ENCODE assay signal across 8 cellular contexts in the genomic region with DNA sequence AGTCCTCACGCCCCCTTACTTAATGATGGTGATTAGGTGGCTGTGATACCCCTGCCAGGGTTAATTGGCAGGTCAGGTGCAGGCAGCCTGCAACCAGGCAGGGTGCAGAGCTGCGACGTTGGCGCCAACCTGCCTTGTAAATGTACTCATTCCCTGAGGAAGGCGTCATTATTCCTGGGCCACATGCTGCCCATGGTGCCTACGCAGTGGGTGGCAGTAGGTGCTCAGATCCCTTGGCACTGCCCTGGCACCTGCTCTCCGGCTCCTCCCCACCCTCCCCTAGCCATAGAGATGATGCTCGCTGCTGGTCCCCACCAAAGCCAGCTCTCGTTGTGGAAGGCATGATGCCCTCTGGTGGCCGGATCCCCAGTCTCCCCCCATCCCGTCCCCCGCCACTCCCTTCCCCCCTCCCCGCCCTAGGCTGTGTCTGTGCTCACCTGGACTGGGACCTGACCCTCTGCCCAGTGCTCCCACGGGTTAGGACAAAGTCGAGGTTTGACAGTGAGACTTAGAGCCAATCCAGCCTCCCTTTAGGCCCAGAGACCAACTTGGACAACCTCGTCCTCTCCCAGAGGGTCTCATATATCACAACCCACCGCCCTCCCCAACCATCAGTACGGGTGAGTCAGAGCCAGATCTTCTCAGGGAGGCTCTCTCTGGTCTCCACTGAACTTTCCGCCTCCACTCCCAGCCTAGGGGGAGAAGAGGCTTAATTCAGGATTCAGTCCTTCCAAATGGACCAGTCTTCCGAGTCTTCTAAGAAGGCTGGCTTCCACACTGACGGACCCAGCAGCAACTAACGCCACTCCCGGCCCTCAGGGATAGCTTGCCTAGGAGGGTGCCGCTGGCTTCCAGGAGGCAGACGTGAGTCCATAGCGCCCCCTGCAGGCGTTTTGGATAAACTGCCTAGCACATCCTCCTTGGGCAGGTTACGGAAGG. TPM values are rescaled to one million over a fixed set of nuclear protein-coding genes. Genes with fewer than 3 reads are reported as not detected.
DNase-seq lines count a peak whose midpoint lies in the region; ATAC-seq and TF ChIP-seq lines count a peak whose summit lies in the region.

No MANE protein-coding gene starts in this region.

- H3K9me2 ChIP-seq in SK-N-SH = no peaks in the 10 kb centered on the region

- peak; percentile 64 for ATAC-seq in omental fat pad (ENCODE audit: low FRiP score)

- H3K27ac ChIP-seq in SK-N-SH (ENCODE audit: low read depth in 2 of 2, low read length in 1 of 2) = peak overlapping the region in 1 of 2 experiments; percentile 2; a peak in 2 of 4 replicates

- TF ChIP-seq RAD21 in SK-N-SH (IDR thresholded peaks at IDR 0.05; ENCODE audit: low read length) = peak; percentile 95

- peak overlapping the region; percentile 73 for H2AFZ ChIP-seq in SK-N-SH (ENCODE audit: low read depth)

- peak overlapping the region; percentile 75 for H3K4me2 ChIP-seq in SK-N-SH

- no peak for TF ChIP-seq EP300 in SK-N-SH (IDR thresholded peaks at IDR 0.05; ENCODE audit: borderline replicate concordance in 1 of 2, low read depth in 1 of 2, low read length in 1 of 2)

- H3F3A ChIP-seq in SK-N-SH (replicated peaks; ENCODE audit: insufficient read depth) = peaks cover 30% of the 10 kb centered on the region

- no peaks in the 10 kb centered on the region for H4K20me1 ChIP-seq in SK-N-SH (ENCODE audit: insufficient read depth)

- peak; percentile 63 for DNase-seq in NK-92 treated with Interleukin-12 subunit alpha and Interleukin-12 subunit beta, amount 100 ng/mL, for 24 hours (lab: John Stamatoyannopoulos, UW)
- DNase-seq in NK-92 (lab: John Stamatoyannopoulos, UW; ENCODE audit: unreplicated experiment) (no peak), NCI-H1092 treated with DMSO at 0.1 percent for 48 hours (lab: John Stamatoyannopoulos, UW) (peak; percentile 89), SK-N-SH (peak; percentile 89), globus pallidus (ENCODE audit: low spot score) (peak; percentile 93), omental fat pad (ENCODE audit: low spot score) (peak; percentile 73), superior temporal gyrus (ENCODE audit: extremely low spot score) (peak; percentile 97)
- DNase-seq in activated naive CD4-positive, alpha-beta T cell treated with anti-CD3 and anti-CD28 coated beads, Interleukin-2, amount 50 U/mL, for 16 hours = peak; percentile 81

- peaks cover 16% of the 10 kb centered on the region in 2 experiments for H3K36me3 ChIP-seq in SK-N-SH (replicated peaks in 1 of 2; ENCODE audit: control insufficient read depth in 1 of 2, insufficient read depth in 2 of 2, low read length in 1 of 2)

- POLR2A ChIA-PET in SK-N-SH (lab: Yijun Ruan, JAX) = interaction anchor here (0.7 to 1.7 kb wide), 4 partner anchors 32 to 197 kb away, joined by 3 to 6 read pairs (median 4); partner anchors contain the start of genes SHC1 and SLC50A1

- peaks cover 23% of the 10 kb centered on the region for H3K79me2 ChIP-seq in SK-N-SH (ENCODE audit: insufficient read depth)

- peak; percentile 96 for TF ChIP-seq CTCF in SK-N-SH (IDR thresholded peaks at IDR 0.05)
- TF ChIP-seq CTCF in omental fat pad (IDR thresholded peaks at IDR 0.05) = peak in 1 of 3 donors; percentile 77

- 8% methylated on average over 24 of the region's 28 CpGs for WGBS in SK-N-SH (ENCODE audit: low lambda C conversion rate)

- no peaks in the 10 kb centered on the region for H3K9me3 ChIP-seq in SK-N-SH

- H3K4me3 ChIP-seq in SK-N-SH (ENCODE audit: low read depth in 2 of 2, low read length in 1 of 2) = peak overlapping the region; percentile 17 to 36; a peak in 2 of 4 replicates

- no peak overlapping the region for H3K9ac ChIP-seq in SK-N-SH

- CTCF ChIA-PET in SK-N-SH (lab: Yijun Ruan, JAX) = interaction anchor here (0.6 to 14.8 kb wide), 49 partner anchors 7 to 838 kb away, joined by 3 to 496 read pairs (median 5); partner anchors contain the start of genes ADAM15, DPM3, EFNA1 and PYGO2

- H3K27me3 ChIP-seq in SK-N-SH (ENCODE audit: insufficient read depth) = no peaks in the 10 kb centered on the region

- peaks cover 0 to 12% of the 10 kb centered on the region in 2 experiments; a peak in 3 of 4 replicates for H3K4me1 ChIP-seq in SK-N-SH (ENCODE audit: control insufficient read depth in 1 of 2, insufficient read depth in 2 of 2, low read depth in 1 of 2, low read length in 1 of 2)

TF ChIP-seq in SK-N-SH, 30 proteins besides CTCF, POLR2A, EP300 and RAD21:
- TF ChIP-seq MEF2A (IDR thresholded peaks at IDR 0.05; ENCODE audit: borderline replicate concordance, low read depth) (no peak), SIN3A (IDR thresholded peaks at IDR 0.05; ENCODE audit: borderline replicate concordance, low read depth, low read length) (no peak), SMC3 (IDR thresholded peaks at IDR 0.05; ENCODE audit: low read depth, low read length) (peak; percentile 81), TAF1 (IDR thresholded peaks at IDR 0.05; ENCODE audit: borderline replicate concordance, low read depth, low read length) (peak; percentile 24; the same call in 1 of the 2 replicates), NFIC (IDR thresholded peaks at IDR 0.05; ENCODE audit: borderline replicate concordance) (no peak)

RNA-seq across cellular contexts. Expression of gene KRTCAP2, which starts 5.7 kb away (rescaled TPM):
- polyA plus RNA-seq in SK-N-SH (2012; rRNA removed) = 203 and 238 TPM in 2 replicates
- polyA plus RNA-seq in SK-N-SH (2012; cell fraction: cytosol; rRNA removed) = 133 and 181 TPM in 2 replicates
- polyA plus RNA-seq in SK-N-SH (2012; cell fraction: nucleus; rRNA removed) = 254 and 311 TPM in 2 replicates
- 100 to 1,000 TPM in 2 of 4 donors, 10 to 100 TPM in 2; 77.9 to 171 (median 99.7) TPM for total RNA-seq in omental fat pad

RNA-seq across cellular contexts. Expression of gene TRIM46, which starts 6.2 kb away (rescaled TPM):
- polyA plus RNA-seq in SK-N-SH (2012; rRNA removed) = 12.3 and 12.7 TPM in 2 replicates
- 3.4 and 6.0 TPM in 2 replicates for polyA plus RNA-seq in SK-N-SH (2012; cell fraction: cytosol; rRNA removed)
- polyA plus RNA-seq in SK-N-SH (2012; cell fraction: nucleus; rRNA removed) = 58.4 and 75.1 TPM in 2 replicates
- 1 to 10 TPM in 3 of 4 donors, under 1 TPM in 1; 0.36 to 1.4 (median 1.1) TPM for total RNA-seq in omental fat pad

RNA-seq across cellular contexts. Expression of gene DPM3, which starts 27.1 kb away (rescaled TPM):
- polyA plus RNA-seq in SK-N-SH (2012; rRNA removed) = 307 and 317 TPM in 2 replicates
- 125 and 194 TPM in 2 replicates for polyA plus RNA-seq in SK-N-SH (2012; cell fraction: cytosol; rRNA removed)
- 90.2 and 194 TPM in 2 replicates for polyA plus RNA-seq in SK-N-SH (2012; cell fraction: nucleus; rRNA removed)
- total RNA-seq in omental fat pad = 10 to 100 TPM; 32.5 to 70.8 (median 58.5) TPM

RNA-seq across cellular contexts. Expression of gene SLC50A1, which starts 31.8 kb away (rescaled TPM):
- polyA plus RNA-seq in SK-N-SH (2012; rRNA removed) = 58.4 and 71.1 TPM in 2 replicates
- 55.0 and 58.7 TPM in 2 replicates for polyA plus RNA-seq in SK-N-SH (2012; cell fraction: cytosol; rRNA removed)
- polyA plus RNA-seq in SK-N-SH (2012; cell fraction: nucleus; rRNA removed) = 31.4 and 40.2 TPM in 2 replicates
- total RNA-seq in omental fat pad = 10 to 100 TPM; 26.8 to 40.6 (median 27.5) TPM

RNA-seq across cellular contexts. Expression of gene EFNA1, which starts 39.8 kb away (rescaled TPM):
- polyA plus RNA-seq in SK-N-SH (2012; rRNA removed) = 14.4 and 15.3 TPM in 2 replicates
- 7.5 and 12.3 TPM in 2 replicates for polyA plus RNA-seq in SK-N-SH (2012; cell fraction: cytosol; rRNA removed)
- 11.2 and 13.0 TPM in 2 replicates for polyA plus RNA-seq in SK-N-SH (2012; cell fraction: nucleus; rRNA removed)
- 10 to 100 TPM; 29.2 to 61.7 (median 56.7) TPM for total RNA-seq in omental fat pad
